ENCODE assay signal across 8 cellular contexts in genomic region chr6:48087448-48087847, GRCh38. TPM values are rescaled to one million over a fixed set of nuclear protein-coding genes. Genes with fewer than 3 reads are reported as not detected.
DNase-seq lines count a peak whose midpoint lies in the region; ATAC-seq and TF ChIP-seq lines count a peak whose summit lies in the region.

No MANE protein-coding gene starts in this region.

- no peak overlapping the region for H3K27ac ChIP-seq in HCT116 (ENCODE audit: low read depth, low read length)
- H3K27ac ChIP-seq in RWPE2 (ENCODE audit: poor library complexity, severe bottlenecking): no peak overlapping the region
- H3K27ac ChIP-seq in neural progenitor cell: no peak overlapping the region

- ATAC-seq in HCT116 (no peak), RWPE2 (ENCODE audit: low read depth) (no peak)

- intact Hi-C loops in HCT116 (cut with micrococcal nuclease): loop anchor here (1.0 to 5.0 kb wide), 3 partner anchors 389 to 1335 kb away; no protein-coding TSS in a partner anchor

- H3K9me3 ChIP-seq in HCT116 (ENCODE audit: control insufficient read depth in 1 of 2, insufficient read depth in 1 of 2, low read depth in 1 of 2, low read length in 2 of 2) (no peaks in the 10 kb centered on the region), RWPE2 (ENCODE audit: severe bottlenecking) (no peaks in the 10 kb centered on the region), neural progenitor cell (ENCODE audit: low read depth) (peaks cover 3% of the 10 kb centered on the region)

- no peak overlapping the region for H3K9ac ChIP-seq in HCT116 (ENCODE audit: low read length)
- H3K9ac ChIP-seq in neural progenitor cell: no peak overlapping the region

- no peaks in the 10 kb centered on the region for H3F3A ChIP-seq in neural progenitor cell (ENCODE audit: low read depth)

- no peak for TF ChIP-seq POLR2A in HCT116 (IDR thresholded peaks at IDR 0.05; ENCODE audit: borderline replicate concordance, extremely low read depth, insufficient read depth, insufficient read length)

- H3K36me3 ChIP-seq in BJ (ENCODE audit: control insufficient read depth, insufficient read depth, low read length): no peaks in the 10 kb centered on the region
- H3K36me3 ChIP-seq in HCT116 (ENCODE audit: control insufficient read depth in 1 of 2, insufficient read depth in 2 of 2, low read length in 2 of 2): no peaks in the 10 kb centered on the region
- no peaks in the 10 kb centered on the region for H3K36me3 ChIP-seq in RWPE2 (ENCODE audit: low read depth)
- H3K36me3 ChIP-seq in neural progenitor cell: no peaks in the 10 kb centered on the region

- no peak overlapping the region for H3K4me3 Mint-ChIP-seq in neural progenitor cell

- H3K79me2 ChIP-seq in HCT116 (ENCODE audit: insufficient read depth, low read length): no peaks in the 10 kb centered on the region
- peaks cover 40% of the 10 kb centered on the region for H3K79me2 ChIP-seq in neural progenitor cell (ENCODE audit: low read depth)

- H3K9me3 Mint-ChIP-seq in neural progenitor cell: no peaks in the 10 kb centered on the region

- RAD21 ChIA-PET in HCT116 (lab: Charles Lee; ENCODE audit: low non-redundant PET in 1 of 2, low total read pairs in 2 of 2, uncharacterized antibody in 2 of 2, unreplicated experiment in 2 of 2): interaction anchor here (0.6 to 0.9 kb wide), 4 partner anchors 299 to 678 kb away, joined by 3 read pairs; no protein-coding TSS in a partner anchor

- peaks cover 4% of the 10 kb centered on the region for H3K4me1 Mint-ChIP-seq in neural progenitor cell

- H3K27ac Mint-ChIP-seq in neural progenitor cell: no peak overlapping the region

- POLR2A ChIA-PET in BJ (lab: Charles Lee) (no interaction called here), HCT116 (lab: Charles Lee) (no interaction called here)

- H4K20me1 ChIP-seq in HCT116 (ENCODE audit: insufficient read depth) (no peaks in the 10 kb centered on the region), neural progenitor cell (ENCODE audit: low read depth) (no peaks in the 10 kb centered on the region)

- H3K4me3 ChIP-seq in BJ (ENCODE audit: low read depth, low read length): no peak overlapping the region
- no peak overlapping the region for H3K4me3 ChIP-seq in HCT116 (replicated peaks in 1 of 2; ENCODE audit: low read depth in 1 of 2, low read length in 2 of 2)
- H3K4me3 ChIP-seq in RWPE2 (ENCODE audit: severe bottlenecking): no peak overlapping the region
- no peak overlapping the region for H3K4me3 ChIP-seq in neural progenitor cell

- no peaks in the 10 kb centered on the region for H3K4me1 ChIP-seq in HCT116 (ENCODE audit: control insufficient read depth in 1 of 2, insufficient read depth in 2 of 2, low read length in 2 of 2)
- H3K4me1 ChIP-seq in RWPE2 (ENCODE audit: insufficient read depth, poor library complexity, severe bottlenecking): peaks cover 8% of the 10 kb centered on the region
- H3K4me1 ChIP-seq in neural progenitor cell: no peaks in the 10 kb centered on the region

- no peaks in the 10 kb centered on the region for H3K9me2 ChIP-seq in HCT116 (ENCODE audit: insufficient read depth)

- H3K4me2 ChIP-seq in HCT116 (ENCODE audit: low read length) (no peak overlapping the region), neural progenitor cell (no peak overlapping the region)

- TF ChIP-seq RAD21 in HCT116 (IDR thresholded peaks at IDR 0.05; ENCODE audit: low read depth): peak; percentile 70

- H3K27me3 ChIP-seq in BJ (ENCODE audit: control insufficient read depth, insufficient read depth, low read length) (no peaks in the 10 kb centered on the region), HCT116 (ENCODE audit: insufficient read depth, low read length) (no peaks in the 10 kb centered on the region), RWPE2 (ENCODE audit: insufficient read depth, poor library complexity, severe bottlenecking) (no peaks in the 10 kb centered on the region), neural progenitor cell (no peaks in the 10 kb centered on the region)

- no peaks in the 10 kb centered on the region for H3K36me3 Mint-ChIP-seq in neural progenitor cell

- in situ Hi-C loops in G401 (cut with HindIII; ENCODE audit: low sequenced_read_pairs): no loop called here

- TF ChIP-seq CTCF in BJ (IDR thresholded peaks at IDR 0.05; ENCODE audit: insufficient read depth, low read depth, low read length) (peak; percentile 47), HCT116 (IDR thresholded peaks at IDR 0.05 in 2 of 3, conservative IDR thresholded peaks at IDR 0.05 in 1 of 3; ENCODE audit: borderline replicate concordance in 1 of 3, insufficient read depth in 1 of 3, low read depth in 2 of 3, low read length in 2 of 3) (peak; percentile 25 to 50 (median 48); a peak in 4 of 6 replicates), RWPE2 (IDR thresholded peaks at IDR 0.05; ENCODE audit: poor library complexity, severe bottlenecking) (peak; percentile 76), neural progenitor cell (IDR thresholded peaks at IDR 0.05) (no peak)

- H2AFZ ChIP-seq in HCT116 (ENCODE audit: low read depth, low read length, poor library complexity, severe bottlenecking) (no peak overlapping the region), neural progenitor cell (replicated peaks) (no peak overlapping the region)

- CTCF ChIA-PET in BJ (lab: Yijun Ruan, JAX) (interaction anchor here (1.3 to 1.5 kb wide), 4 partner anchors 11 to 659 kb away, joined by 3 to 4 read pairs (median 4); no protein-coding TSS in a partner anchor), HCT116 (lab: Charles Lee) (interaction anchor here (0.6 to 2.5 kb wide), 8 partner anchors 10 to 1323 kb away, joined by 3 to 23 read pairs (median 6); no protein-coding TSS in a partner anchor)

- H3K27me3 Mint-ChIP-seq in neural progenitor cell (ENCODE audit: insufficient read depth, low read depth): no peaks in the 10 kb centered on the region

- DNase-seq in BJ (ENCODE audit: low read depth) (no peak), HCT116 (ENCODE audit: low read depth, low spot score) (peak; percentile 18), RWPE2 (ENCODE audit: low spot score) (no peak), fibroblast of the conjunctiva (ENCODE audit: low read depth) (peak; percentile 26), G401 (ENCODE audit: low spot score) (no peak), C1 segment of cervical spinal cord (lab: John Stamatoyannopoulos, UW) (no peak), neural progenitor cell (ENCODE audit: low spot score) (no peak)
- DNase-seq in stimulated activated CD4-positive, alpha-beta T cell treated with anti-CD3 and anti-CD28 coated beads, Interleukin-2, amount 100 ng/mL, for 24 hours: no peak

- no TSS peak for BruUV-seq in HCT116 (replicated peaks; lab: Mats Ljungman, UMichigan)

TF ChIP-seq in HCT116, 20 proteins besides CTCF, POLR2A, EP300 and RAD21 (continues in another document):
- no peak for TF ChIP-seq SP1 (IDR thresholded peaks at IDR 0.05; ENCODE audit: low read depth)
- no peak for TF ChIP-seq SRF (IDR thresholded peaks at IDR 0.05; ENCODE audit: low read depth)
- TF ChIP-seq YY1 (IDR thresholded peaks at IDR 0.05; ENCODE audit: extremely low read depth, insufficient replicate concordance, low read depth, low read length): no peak
- no peak for TF ChIP-seq EGR1 (IDR thresholded peaks at IDR 0.05; ENCODE audit: low read depth)
- TF ChIP-seq CBX3 (IDR thresholded peaks at IDR 0.05; ENCODE audit: low read depth): no peak
- no peak for TF ChIP-seq EZH2phosphoT487 (IDR thresholded peaks at IDR 0.05; ENCODE audit: borderline replicate concordance)
- TF ChIP-seq JUND (IDR thresholded peaks at IDR 0.05): no peak
- TF ChIP-seq ZFX (IDR thresholded peaks at IDR 0.05): no peak
- no peak for TF ChIP-seq FOSL1 (IDR thresholded peaks at IDR 0.05; ENCODE audit: low read depth)
- TF ChIP-seq, protein P1, sequence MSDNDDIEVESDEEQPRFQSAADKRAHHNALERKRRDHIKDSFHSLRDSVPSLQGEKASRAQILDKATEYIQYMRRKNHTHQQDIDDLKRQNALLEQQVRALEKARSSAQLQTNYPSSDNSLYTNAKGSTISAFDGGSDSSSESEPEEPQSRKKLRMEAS (IDR thresholded peaks at IDR 0.05): no peak
- TF ChIP-seq TCF7L2 (IDR thresholded peaks at IDR 0.05; ENCODE audit: borderline replicate concordance, extremely low read depth, insufficient read depth, insufficient read length): no peak
- TF ChIP-seq SIN3A (IDR thresholded peaks at IDR 0.05; ENCODE audit: low read depth): no peak
- no peak for TF ChIP-seq POLR2AphosphoS5 (IDR thresholded peaks at IDR 0.05; ENCODE audit: low read depth, low read length)
- TF ChIP-seq ELF1 (IDR thresholded peaks at IDR 0.05; ENCODE audit: borderline replicate concordance, low read depth): no peak
- no peak for TF ChIP-seq CEBPB (IDR thresholded peaks at IDR 0.05; ENCODE audit: low read depth)
- no peak for TF ChIP-seq REST (IDR thresholded peaks at IDR 0.05; ENCODE audit: low read depth)

RNA-seq across cellular contexts. Expression of gene PTCHD4, which starts 23.5 kb away (rescaled TPM):
- polyA plus RNA-seq in BJ (2011; rRNA removed): 2.1 and 3.1 TPM in 2 replicates
- polyA minus RNA-seq in BJ (2011; rRNA and poly(A)+ RNA removed): 2.3 and 2.7 TPM in 2 replicates
- 1.1 TPM for total RNA-seq in HCT116 (2021; ENCODE audit: unreplicated experiment)
- polyA plus RNA-seq in HCT116 (2012): 0.26 and 0.31 TPM in 2 replicates
- 2.0 TPM in 1 of 2 replicates, not detected in the other for total RNA-seq in G401 (2014; rRNA removed; shearing (Covaris generic))
- total RNA-seq in neural progenitor cell (ENCODE audit: low replicate concordance): 5.6 and 7.8 TPM in 2 replicates

Comparison
In these comparisons a context has a peak if more than half of its experiments do, and no peak if none do; other contexts are left out.
1. DNase-seq: peak in HCT116 (single experiment) and fibroblast of the conjunctiva (single experiment); none in BJ (single experiment), RWPE2 (single experiment), G401 (single experiment), C1 segment of cervical spinal cord (0 of 14), neural progenitor cell (single experiment) and stimulated activated CD4-positive, alpha-beta T cell treated with anti-CD3 and anti-CD28 coated beads, Interleukin-2, amount 100 ng/mL, for 24 hours (0 of 2).